ENCODE assay signal across 1 cellular context in the genomic region with DNA sequence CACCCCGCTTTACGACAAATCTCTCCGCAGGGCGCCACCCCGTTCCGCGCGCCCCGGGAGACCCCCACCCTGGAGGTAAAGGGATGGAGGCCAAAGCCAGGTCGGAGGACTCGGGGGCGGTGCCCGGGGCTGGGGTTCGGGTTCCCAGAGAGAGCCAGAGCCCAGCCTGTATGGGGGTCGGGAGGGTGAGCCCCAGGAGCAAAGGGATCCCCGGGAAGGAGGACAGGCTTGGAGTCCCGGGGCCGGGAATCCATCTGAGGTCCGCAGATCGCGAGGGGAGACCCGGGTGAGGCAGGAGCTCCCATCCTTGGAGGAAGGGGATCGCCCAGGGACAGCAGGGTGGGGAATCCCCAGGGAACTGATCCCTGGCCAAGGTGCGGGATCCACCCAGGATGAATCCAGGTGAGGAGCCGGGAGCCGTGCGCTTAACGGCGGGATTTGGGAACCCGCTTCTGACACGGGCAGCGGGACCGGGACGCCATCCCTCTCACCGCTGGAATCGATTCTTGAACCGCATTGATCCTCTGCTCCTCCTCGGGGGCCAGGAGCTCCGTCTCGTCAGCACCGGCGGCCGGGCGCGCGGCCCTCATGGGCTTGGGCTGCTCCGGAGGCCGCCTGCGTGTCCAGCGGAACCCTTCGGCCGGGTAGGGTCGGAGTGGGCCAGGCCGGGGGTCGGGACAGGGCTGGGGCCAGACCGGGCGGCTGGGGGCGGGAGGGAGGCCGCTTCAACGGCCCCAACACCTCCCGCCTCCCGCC.
A peak's percentile ranks its signal among the peaks of the same experiment; 100 is the strongest.
TF ChIP-seq lines count a peak whose summit lies in the region.

A gene with protein sequence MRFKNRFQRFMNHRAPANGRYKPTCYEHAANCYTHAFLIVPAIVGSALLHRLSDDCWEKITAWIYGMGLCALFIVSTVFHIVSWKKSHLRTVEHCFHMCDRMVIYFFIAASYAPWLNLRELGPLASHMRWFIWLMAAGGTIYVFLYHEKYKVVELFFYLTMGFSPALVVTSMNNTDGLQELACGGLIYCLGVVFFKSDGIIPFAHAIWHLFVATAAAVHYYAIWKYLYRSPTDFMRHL (minus strand): TSS at position 657 of the 756 bp plus-strand sequence. CDS start 140 bp downstream, at position 517.

TF ChIP-seq in HEK293, 187 proteins besides CTCF, POLR2A, EP300 and RAD21 (continued from another document and continues in another):
- TF ChIP-seq ZNF560 (tag by site-specific recombination; IDR thresholded peaks at IDR 0.05; ENCODE audit: borderline replicate concordance) (no peak), ZNF302 (tag by site-specific recombination; IDR thresholded peaks at IDR 0.05; ENCODE audit: low read depth) (no peak), MZF1 (tag by site-specific recombination; IDR thresholded peaks at IDR 0.05; ENCODE audit: borderline replicate concordance) (peak; percentile 67), EGR2 (tag by site-specific recombination; IDR thresholded peaks at IDR 0.05; ENCODE audit: low read depth) (no peak), ZNF24 (tag by site-specific recombination; IDR thresholded peaks at IDR 0.05) (no peak), ZNF394 (tag by site-specific recombination; IDR thresholded peaks at IDR 0.05; ENCODE audit: borderline replicate concordance) (peak; percentile 88), ZNF654 (tag by site-specific recombination; IDR thresholded peaks at IDR 0.05; ENCODE audit: low read depth) (no peak), ZNF76 (tag by site-specific recombination; IDR thresholded peaks at IDR 0.05; ENCODE audit: borderline replicate concordance, low read depth) (0 out of 2 replicates have a peak, but pooled peaks have one; percentile 21), ZNF510 (tag by site-specific recombination; IDR thresholded peaks at IDR 0.05; ENCODE audit: insufficient replicate concordance) (no peak), ZBTB21 (tag by site-specific recombination; IDR thresholded peaks at IDR 0.05) (no peak), ZNF521 (tag by site-specific recombination; IDR thresholded peaks at IDR 0.05) (no peak), ZFP37 (tag by site-specific recombination; IDR thresholded peaks at IDR 0.05) (no peak), ZNF138 (tag by site-specific recombination; IDR thresholded peaks at IDR 0.05; ENCODE audit: borderline replicate concordance) (no peak), ZSCAN23 (tag by site-specific recombination; IDR thresholded peaks at IDR 0.05) (no peak), ZEB2 (tag by site-specific recombination; IDR thresholded peaks at IDR 0.05) (peak; percentile 69), ZBTB8A (tag by site-specific recombination; IDR thresholded peaks at IDR 0.05) (no peak), ZNF221 (tag by site-specific recombination; IDR thresholded peaks at IDR 0.05; ENCODE audit: borderline replicate concordance) (no peak), ZNF837 (tag by site-specific recombination; IDR thresholded peaks at IDR 0.05) (no peak), OVOL3 (tag by site-specific recombination; IDR thresholded peaks at IDR 0.05) (no peak), ZSCAN30 (tag by site-specific recombination; IDR thresholded peaks at IDR 0.05) (0 out of 2 replicates have a peak, but pooled peaks have one; percentile 31), ZNF596 (tag by site-specific recombination; IDR thresholded peaks at IDR 0.05) (no peak), KLF9 (tag by site-specific recombination; IDR thresholded peaks at IDR 0.05; ENCODE audit: low read depth) (no peak), BCL11B (tag by site-specific recombination; IDR thresholded peaks at IDR 0.05; ENCODE audit: low read depth) (no peak)
- TF ChIP-seq, protein P1, sequence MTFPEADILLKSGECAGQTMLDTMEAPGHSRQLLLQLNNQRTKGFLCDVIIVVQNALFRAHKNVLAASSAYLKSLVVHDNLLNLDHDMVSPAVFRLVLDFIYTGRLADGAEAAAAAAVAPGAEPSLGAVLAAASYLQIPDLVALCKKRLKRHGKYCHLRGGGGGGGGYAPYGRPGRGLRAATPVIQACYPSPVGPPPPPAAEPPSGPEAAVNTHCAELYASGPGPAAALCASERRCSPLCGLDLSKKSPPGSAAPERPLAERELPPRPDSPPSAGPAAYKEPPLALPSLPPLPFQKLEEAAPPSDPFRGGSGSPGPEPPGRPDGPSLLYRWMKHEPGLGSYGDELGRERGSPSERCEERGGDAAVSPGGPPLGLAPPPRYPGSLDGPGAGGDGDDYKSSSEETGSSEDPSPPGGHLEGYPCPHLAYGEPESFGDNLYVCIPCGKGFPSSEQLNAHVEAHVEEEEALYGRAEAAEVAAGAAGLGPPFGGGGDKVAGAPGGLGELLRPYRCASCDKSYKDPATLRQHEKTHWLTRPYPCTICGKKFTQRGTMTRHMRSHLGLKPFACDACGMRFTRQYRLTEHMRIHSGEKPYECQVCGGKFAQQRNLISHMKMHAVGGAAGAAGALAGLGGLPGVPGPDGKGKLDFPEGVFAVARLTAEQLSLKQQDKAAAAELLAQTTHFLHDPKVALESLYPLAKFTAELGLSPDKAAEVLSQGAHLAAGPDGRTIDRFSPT (tag by site-specific recombination; IDR thresholded peaks at IDR 0.05) = no peak
- TF ChIP-seq, protein P2, sequence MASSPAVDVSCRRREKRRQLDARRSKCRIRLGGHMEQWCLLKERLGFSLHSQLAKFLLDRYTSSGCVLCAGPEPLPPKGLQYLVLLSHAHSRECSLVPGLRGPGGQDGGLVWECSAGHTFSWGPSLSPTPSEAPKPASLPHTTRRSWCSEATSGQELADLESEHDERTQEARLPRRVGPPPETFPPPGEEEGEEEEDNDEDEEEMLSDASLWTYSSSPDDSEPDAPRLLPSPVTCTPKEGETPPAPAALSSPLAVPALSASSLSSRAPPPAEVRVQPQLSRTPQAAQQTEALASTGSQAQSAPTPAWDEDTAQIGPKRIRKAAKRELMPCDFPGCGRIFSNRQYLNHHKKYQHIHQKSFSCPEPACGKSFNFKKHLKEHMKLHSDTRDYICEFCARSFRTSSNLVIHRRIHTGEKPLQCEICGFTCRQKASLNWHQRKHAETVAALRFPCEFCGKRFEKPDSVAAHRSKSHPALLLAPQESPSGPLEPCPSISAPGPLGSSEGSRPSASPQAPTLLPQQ (tag by site-specific recombination; IDR thresholded peaks at IDR 0.05) = 0 out of 2 replicates have a peak, but pooled peaks have one; percentile 31
- TF ChIP-seq, protein P3, sequence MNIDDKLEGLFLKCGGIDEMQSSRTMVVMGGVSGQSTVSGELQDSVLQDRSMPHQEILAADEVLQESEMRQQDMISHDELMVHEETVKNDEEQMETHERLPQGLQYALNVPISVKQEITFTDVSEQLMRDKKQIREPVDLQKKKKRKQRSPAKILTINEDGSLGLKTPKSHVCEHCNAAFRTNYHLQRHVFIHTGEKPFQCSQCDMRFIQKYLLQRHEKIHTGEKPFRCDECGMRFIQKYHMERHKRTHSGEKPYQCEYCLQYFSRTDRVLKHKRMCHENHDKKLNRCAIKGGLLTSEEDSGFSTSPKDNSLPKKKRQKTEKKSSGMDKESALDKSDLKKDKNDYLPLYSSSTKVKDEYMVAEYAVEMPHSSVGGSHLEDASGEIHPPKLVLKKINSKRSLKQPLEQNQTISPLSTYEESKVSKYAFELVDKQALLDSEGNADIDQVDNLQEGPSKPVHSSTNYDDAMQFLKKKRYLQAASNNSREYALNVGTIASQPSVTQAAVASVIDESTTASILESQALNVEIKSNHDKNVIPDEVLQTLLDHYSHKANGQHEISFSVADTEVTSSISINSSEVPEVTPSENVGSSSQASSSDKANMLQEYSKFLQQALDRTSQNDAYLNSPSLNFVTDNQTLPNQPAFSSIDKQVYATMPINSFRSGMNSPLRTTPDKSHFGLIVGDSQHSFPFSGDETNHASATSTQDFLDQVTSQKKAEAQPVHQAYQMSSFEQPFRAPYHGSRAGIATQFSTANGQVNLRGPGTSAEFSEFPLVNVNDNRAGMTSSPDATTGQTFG (tag by site-specific recombination; IDR thresholded peaks at IDR 0.05; ENCODE audit: borderline replicate concordance) = no peak
- TF ChIP-seq, protein P4, sequence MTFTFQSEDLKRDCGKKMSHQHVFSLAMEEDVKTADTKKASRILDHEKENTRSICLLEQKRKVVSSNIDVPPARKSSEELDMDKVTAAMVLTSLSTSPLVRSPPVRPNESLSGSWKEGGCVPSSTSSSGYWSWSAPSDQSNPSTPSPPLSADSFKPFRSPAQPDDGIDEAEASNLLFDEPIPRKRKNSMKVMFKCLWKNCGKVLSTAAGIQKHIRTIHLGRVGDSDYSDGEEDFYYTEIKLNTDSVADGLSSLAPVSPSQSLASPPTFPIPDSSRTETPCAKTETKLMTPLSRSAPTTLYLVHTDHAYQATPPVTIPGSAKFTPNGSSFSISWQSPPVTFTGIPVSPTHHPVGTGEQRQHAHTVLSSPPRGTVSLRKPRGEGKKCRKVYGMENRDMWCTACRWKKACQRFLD (tag by site-specific recombination; IDR thresholded peaks at IDR 0.05) = no peak
- TF ChIP-seq, protein P5, sequence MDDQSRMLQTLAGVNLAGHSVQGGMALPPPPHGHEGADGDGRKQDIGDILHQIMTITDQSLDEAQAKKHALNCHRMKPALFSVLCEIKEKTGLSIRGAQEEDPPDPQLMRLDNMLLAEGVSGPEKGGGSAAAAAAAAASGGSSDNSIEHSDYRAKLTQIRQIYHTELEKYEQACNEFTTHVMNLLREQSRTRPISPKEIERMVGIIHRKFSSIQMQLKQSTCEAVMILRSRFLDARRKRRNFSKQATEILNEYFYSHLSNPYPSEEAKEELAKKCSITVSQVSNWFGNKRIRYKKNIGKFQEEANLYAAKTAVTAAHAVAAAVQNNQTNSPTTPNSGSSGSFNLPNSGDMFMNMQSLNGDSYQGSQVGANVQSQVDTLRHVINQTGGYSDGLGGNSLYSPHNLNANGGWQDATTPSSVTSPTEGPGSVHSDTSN (CRISPR knock-in tag; IDR thresholded peaks at IDR 0.05) = peak; percentile 49; the same call in 1 of the 2 replicates
- TF ChIP-seq, protein P6, sequence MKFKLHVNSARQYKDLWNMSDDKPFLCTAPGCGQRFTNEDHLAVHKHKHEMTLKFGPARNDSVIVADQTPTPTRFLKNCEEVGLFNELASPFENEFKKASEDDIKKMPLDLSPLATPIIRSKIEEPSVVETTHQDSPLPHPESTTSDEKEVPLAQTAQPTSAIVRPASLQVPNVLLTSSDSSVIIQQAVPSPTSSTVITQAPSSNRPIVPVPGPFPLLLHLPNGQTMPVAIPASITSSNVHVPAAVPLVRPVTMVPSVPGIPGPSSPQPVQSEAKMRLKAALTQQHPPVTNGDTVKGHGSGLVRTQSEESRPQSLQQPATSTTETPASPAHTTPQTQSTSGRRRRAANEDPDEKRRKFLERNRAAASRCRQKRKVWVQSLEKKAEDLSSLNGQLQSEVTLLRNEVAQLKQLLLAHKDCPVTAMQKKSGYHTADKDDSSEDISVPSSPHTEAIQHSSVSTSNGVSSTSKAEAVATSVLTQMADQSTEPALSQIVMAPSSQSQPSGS (tag by site-specific recombination; IDR thresholded peaks at IDR 0.05; ENCODE audit: low read depth) = no peak
- TF ChIP-seq, protein P7, sequence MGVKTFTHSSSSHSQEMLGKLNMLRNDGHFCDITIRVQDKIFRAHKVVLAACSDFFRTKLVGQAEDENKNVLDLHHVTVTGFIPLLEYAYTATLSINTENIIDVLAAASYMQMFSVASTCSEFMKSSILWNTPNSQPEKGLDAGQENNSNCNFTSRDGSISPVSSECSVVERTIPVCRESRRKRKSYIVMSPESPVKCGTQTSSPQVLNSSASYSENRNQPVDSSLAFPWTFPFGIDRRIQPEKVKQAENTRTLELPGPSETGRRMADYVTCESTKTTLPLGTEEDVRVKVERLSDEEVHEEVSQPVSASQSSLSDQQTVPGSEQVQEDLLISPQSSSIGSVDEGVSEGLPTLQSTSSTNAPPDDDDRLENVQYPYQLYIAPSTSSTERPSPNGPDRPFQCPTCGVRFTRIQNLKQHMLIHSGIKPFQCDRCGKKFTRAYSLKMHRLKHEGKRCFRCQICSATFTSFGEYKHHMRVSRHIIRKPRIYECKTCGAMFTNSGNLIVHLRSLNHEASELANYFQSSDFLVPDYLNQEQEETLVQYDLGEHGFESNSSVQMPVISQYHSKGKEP (tag by site-specific recombination; IDR thresholded peaks at IDR 0.05) = no peak
- TF ChIP-seq, protein P8, sequence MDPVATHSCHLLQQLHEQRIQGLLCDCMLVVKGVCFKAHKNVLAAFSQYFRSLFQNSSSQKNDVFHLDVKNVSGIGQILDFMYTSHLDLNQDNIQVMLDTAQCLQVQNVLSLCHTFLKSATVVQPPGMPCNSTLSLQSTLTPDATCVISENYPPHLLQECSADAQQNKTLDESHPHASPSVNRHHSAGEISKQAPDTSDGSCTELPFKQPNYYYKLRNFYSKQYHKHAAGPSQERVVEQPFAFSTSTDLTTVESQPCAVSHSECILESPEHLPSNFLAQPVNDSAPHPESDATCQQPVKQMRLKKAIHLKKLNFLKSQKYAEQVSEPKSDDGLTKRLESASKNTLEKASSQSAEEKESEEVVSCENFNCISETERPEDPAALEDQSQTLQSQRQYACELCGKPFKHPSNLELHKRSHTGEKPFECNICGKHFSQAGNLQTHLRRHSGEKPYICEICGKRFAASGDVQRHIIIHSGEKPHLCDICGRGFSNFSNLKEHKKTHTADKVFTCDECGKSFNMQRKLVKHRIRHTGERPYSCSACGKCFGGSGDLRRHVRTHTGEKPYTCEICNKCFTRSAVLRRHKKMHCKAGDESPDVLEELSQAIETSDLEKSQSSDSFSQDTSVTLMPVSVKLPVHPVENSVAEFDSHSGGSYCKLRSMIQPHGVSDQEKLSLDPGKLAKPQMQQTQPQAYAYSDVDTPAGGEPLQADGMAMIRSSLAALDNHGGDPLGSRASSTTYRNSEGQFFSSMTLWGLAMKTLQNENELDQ (tag by site-specific recombination; IDR thresholded peaks at IDR 0.05; ENCODE audit: low read depth) = no peak
- TF ChIP-seq, protein P9, sequence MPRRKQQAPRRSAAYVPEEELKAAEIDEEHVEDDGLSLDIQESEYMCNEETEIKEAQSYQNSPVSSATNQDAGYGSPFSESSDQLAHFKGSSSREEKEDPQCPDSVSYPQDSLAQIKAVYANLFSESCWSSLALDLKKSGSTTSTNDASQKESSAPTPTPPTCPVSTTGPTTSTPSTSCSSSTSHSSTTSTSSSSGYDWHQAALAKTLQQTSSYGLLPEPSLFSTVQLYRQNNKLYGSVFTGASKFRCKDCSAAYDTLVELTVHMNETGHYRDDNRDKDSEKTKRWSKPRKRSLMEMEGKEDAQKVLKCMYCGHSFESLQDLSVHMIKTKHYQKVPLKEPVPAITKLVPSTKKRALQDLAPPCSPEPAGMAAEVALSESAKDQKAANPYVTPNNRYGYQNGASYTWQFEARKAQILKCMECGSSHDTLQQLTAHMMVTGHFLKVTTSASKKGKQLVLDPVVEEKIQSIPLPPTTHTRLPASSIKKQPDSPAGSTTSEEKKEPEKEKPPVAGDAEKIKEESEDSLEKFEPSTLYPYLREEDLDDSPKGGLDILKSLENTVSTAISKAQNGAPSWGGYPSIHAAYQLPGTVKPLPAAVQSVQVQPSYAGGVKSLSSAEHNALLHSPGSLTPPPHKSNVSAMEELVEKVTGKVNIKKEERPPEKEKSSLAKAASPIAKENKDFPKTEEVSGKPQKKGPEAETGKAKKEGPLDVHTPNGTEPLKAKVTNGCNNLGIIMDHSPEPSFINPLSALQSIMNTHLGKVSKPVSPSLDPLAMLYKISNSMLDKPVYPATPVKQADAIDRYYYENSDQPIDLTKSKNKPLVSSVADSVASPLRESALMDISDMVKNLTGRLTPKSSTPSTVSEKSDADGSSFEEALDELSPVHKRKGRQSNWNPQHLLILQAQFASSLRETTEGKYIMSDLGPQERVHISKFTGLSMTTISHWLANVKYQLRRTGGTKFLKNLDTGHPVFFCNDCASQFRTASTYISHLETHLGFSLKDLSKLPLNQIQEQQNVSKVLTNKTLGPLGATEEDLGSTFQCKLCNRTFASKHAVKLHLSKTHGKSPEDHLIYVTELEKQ (tag by site-specific recombination; IDR thresholded peaks at IDR 0.05; ENCODE audit: borderline replicate concordance) = no peak
